ENCODE assay signal across 26 cellular contexts in the genomic region with DNA sequence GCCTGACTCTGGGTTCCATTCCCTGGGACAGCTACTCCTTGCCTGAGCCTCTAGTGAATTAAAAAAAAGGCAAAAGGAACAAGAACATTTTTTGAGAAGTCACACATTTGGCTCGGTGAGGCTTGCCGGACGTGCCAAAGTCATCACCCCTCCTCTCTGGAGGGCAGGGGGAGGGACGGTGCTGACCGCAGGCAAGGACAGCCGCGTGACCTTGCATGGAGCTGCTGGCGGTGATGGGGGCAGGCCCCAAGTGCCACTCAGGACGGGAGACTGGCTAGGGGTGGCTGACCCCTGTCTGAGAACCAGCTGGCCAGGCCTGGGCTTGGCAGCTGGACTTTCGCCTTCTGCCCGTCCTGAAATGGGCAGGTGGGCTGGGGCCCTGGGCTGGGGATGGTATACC. TPM values are rescaled to one million over a fixed set of nuclear protein-coding genes. Genes with fewer than 3 reads are reported as not detected.
DNase-seq lines count a peak whose midpoint lies in the region; ATAC-seq, FAIRE-seq and TF ChIP-seq lines count a peak whose summit lies in the region.
"Had no signal": no experiment of that assay in that cellular context is flagged by ENCODE, and none has a peak within 500 bp of the region (broad histone marks: within the 10 kb centered on the region; RNA-seq: fewer than 3 reads in every experiment).

No MANE protein-coding gene starts in this region.

- no peaks in the 10 kb centered on the region for H4K20me1 ChIP-seq in K562 (replicated peaks; ENCODE audit: control insufficient read depth, insufficient read depth, low read length)

- H3K4me3 ChIP-seq in K562 (no peak overlapping the region), ovary (no peak overlapping the region), testis (no peak overlapping the region)
- H3K4me3 ChIP-seq: esophagus muscularis mucosa, SJSA1 had no signal

- POLR2A ChIA-PET in K562 (lab: Yijun Ruan, JAX): interaction anchor here (0.5 to 0.8 kb wide), 3 partner anchors 23 to 214 kb away, joined by 3 read pairs; no protein-coding TSS in a partner anchor

- WGBS in K562 (ENCODE audit: insufficient coverage, low coverage, missing lambda C conversion rate): 90% methylated on average over 8 of the region's 11 CpGs
- WGBS in ovary, 3 donors: 23 to 39% (median 38%) methylated on average over 11 of the region's 11 CpGs
- 30 to 39% methylated on average over 9 to 11 of the region's 11 CpGs for WGBS in testis, 2 donors

- no TSS peak for BruUV-seq in K562 (replicated peaks; lab: Mats Ljungman, UMichigan)

- no peak overlapping the region for H2AFZ ChIP-seq in K562 (ENCODE audit: low read depth, low read length)

- H3K9me3 ChIP-seq in K562 (replicated peaks; ENCODE audit: control insufficient read depth, insufficient read depth, low read depth, low read length): no peaks in the 10 kb centered on the region
- no peaks in the 10 kb centered on the region for H3K9me3 ChIP-seq in ovary
- H3K9me3 ChIP-seq in testis: no peaks in the 10 kb centered on the region
- H3K9me3 ChIP-seq: esophagus muscularis mucosa, SJSA1 had no signal

- intact Hi-C loops in K562 (cut with micrococcal nuclease) (no loop called here), left ventricle myocardium superior (cut with micrococcal nuclease) (no loop called here), ovary (cut with DNase I) (no loop called here), testis (cut with DNase I; ENCODE audit: low total_unique reads) (no loop called here)

- H3K27ac ChIP-seq in K562 (ENCODE audit: extremely low read depth, low read depth, low read length) (no peak overlapping the region), ovary (peak overlapping the region in 1 of 2 donors; percentile 69), testis (peak overlapping the region in 1 of 2 donors; percentile 51)
- H3K27ac ChIP-seq: C4-2B, SJSA1 had no signal

- CTCF ChIA-PET in K562 (lab: Yijun Ruan, JAX; ENCODE audit: low intra/inter-chr PET ratio): no interaction called here

- H3K9me1 ChIP-seq in K562 (ENCODE audit: control insufficient read depth, insufficient read depth, low read length): no peaks in the 10 kb centered on the region

- in situ Hi-C loops in K562 (cut with MboI): no loop called here

- DNase-seq in K562 (ENCODE audit: extremely low read depth in 1 of 4, low spot score in 3 of 4) (no peak), left ventricle myocardium superior (peak; percentile 78), ovary (peak in 4 of 5 donors; percentile 53 to 67 (median 60)), testis (peak; percentile 75), islet precursor cell (no peak), GM19238 (ENCODE audit: insufficient read length, low spot score) (no peak), SKM-1 (lab: John Stamatoyannopoulos, UW; ENCODE audit: unreplicated experiment) (no peak)
- DNase-seq: activated CD4-positive, alpha-beta T cell treated with anti-CD3 and anti-CD28 coated beads for 48 hours; activated naive CD4-positive, alpha-beta T cell treated with Interleukin-2 at 50 U/mL for 16 hours; activated T-cell treated with anti-CD3 and anti-CD28 coated beads, Interleukin-2, amount 50 U/mL, for 48 hours; cerebellar nuclear complex; effector memory CD8-positive, alpha-beta T cell; GOT3; MM.1S; NCI-H1436; NCI-H2107; NCI-H510A; NK-92 treated with Interleukin-12 subunit alpha and Interleukin-12 subunit beta, amount 100 ng/mL, for 24 hours; T-helper 17 cell had no signal

- H3K9ac ChIP-seq in K562 (ENCODE audit: insufficient read depth in 1 of 2, low read depth in 2 of 2, low read length in 2 of 2): no peak overlapping the region; a peak in 1 of 4 replicates

- no peaks in the 10 kb centered on the region for H3K27me3 ChIP-seq in K562 (ENCODE audit: control insufficient read depth in 2 of 2, insufficient read depth in 2 of 2, low read length in 2 of 2)
- H3K27me3 ChIP-seq in ovary: no peaks in the 10 kb centered on the region
- H3K27me3 ChIP-seq in testis: no peaks in the 10 kb centered on the region
- H3K27me3 ChIP-seq: esophagus muscularis mucosa, SJSA1 had no signal

- H3K79me2 ChIP-seq in K562 (ENCODE audit: control insufficient read depth, insufficient read depth, low read length): no peaks in the 10 kb centered on the region

- no peak overlapping the region for H3K4me2 ChIP-seq in K562 (ENCODE audit: insufficient read depth, low read length)

- TF ChIP-seq RAD21 in K562 (CRISPR knock-in tag; conservative IDR thresholded peaks at IDR 0.05 in 1 of 2, IDR thresholded peaks at IDR 0.05 in 1 of 2): no peak

- peaks cover 0 to 29% of the 10 kb centered on the region in 2 experiments; a peak in 2 of 5 replicates for H3K4me1 ChIP-seq in K562 (replicated peaks in 1 of 2; ENCODE audit: control insufficient read depth in 2 of 2, insufficient read depth in 2 of 2, low read length in 2 of 2)
- no peaks in the 10 kb centered on the region for H3K4me1 ChIP-seq in ovary (ENCODE audit: insufficient read depth)
- H3K4me1 ChIP-seq in testis: peaks cover 12% of the 10 kb centered on the region
- H3K4me1 ChIP-seq: SJSA1 had no signal

- no peak for FAIRE-seq in K562 (lab: Jason Lieb, UNC)
- FAIRE-seq: D721Med had no signal

- TF ChIP-seq POLR2A in K562 (conservative IDR thresholded peaks at IDR 0.05) (no peak), ovary (IDR thresholded peaks at IDR 0.05) (no peak), testis (IDR thresholded peaks at IDR 0.05) (no peak)

- TF ChIP-seq EP300 in K562 (IDR thresholded peaks at IDR 0.05; ENCODE audit: low read length): no peak
- TF ChIP-seq EP300 in ovary (IDR thresholded peaks at IDR 0.05): no peak

- ATAC-seq in K562 (no peak), left ventricle myocardium superior (peak; percentile 72), GM18520 (IDR thresholded peaks at IDR 0.05; ENCODE audit: unreplicated experiment) (no peak)
- ATAC-seq: effector memory CD8-positive, alpha-beta T cell; T-helper 17 cell had no signal

- H3K36me3 ChIP-seq in K562 (ENCODE audit: control insufficient read depth, insufficient read depth, low read length): peaks cover 75% of the 10 kb centered on the region; the same call in 2 of the 3 replicates
- no peaks in the 10 kb centered on the region for H3K36me3 ChIP-seq in ovary
- H3K36me3 ChIP-seq in testis (ENCODE audit: low read depth, missing control alignments): no peaks in the 10 kb centered on the region

- TF ChIP-seq CTCF in K562 (IDR thresholded peaks at IDR 0.05 in 2 of 3, conservative IDR thresholded peaks at IDR 0.05 in 1 of 3; ENCODE audit: insufficient read depth in 2 of 3, low read depth in 1 of 3, low read length in 3 of 3) (no peak), ovary (IDR thresholded peaks at IDR 0.05) (no peak), testis (IDR thresholded peaks at IDR 0.05) (no peak)

RNA-seq across cellular contexts. Expression of gene MAP2K2, which starts 26.4 kb away (rescaled TPM):
- total RNA-seq in K562 (2011; cell fraction: chromatin; rRNA removed; ENCODE audit: low replicate concordance): 38.8 and 113 TPM in 2 replicates
- 81.4 and 92.0 TPM in 2 replicates for total RNA-seq in K562 (2011; cell fraction: nucleolus; rRNA removed)
- total RNA-seq in K562 (2011; cell fraction: nucleoplasm; rRNA removed): 58.5 and 81.8 TPM in 2 replicates
- total RNA-seq in K562 (2014; rRNA removed) (140 and 200 TPM in 2 replicates), K562 (2014; rRNA removed; fragmentation: Illumina TruSeq; extraction: Trizol) (58.3 and 60.9 TPM in 2 replicates), K562 (2015; rRNA removed; fragmentation: Illumina TruSeq; extraction: Trizol) (72.6 and 78.0 TPM in 2 replicates), K562 (2021) (150 and 151 TPM in 2 replicates), left ventricle myocardium superior (148 TPM), ovary (100 to 1,000 TPM in 5 of 7 donors, 10 to 100 TPM in 2; 39.9 to 130 (median 116) TPM), testis (100 to 1,000 TPM; 181 to 225 TPM)
- polyA plus RNA-seq in K562 (2011; rRNA removed) (40.4 and 41.5 TPM in 2 replicates), K562 (2014; fragmentation: Illumina TruSeq; extraction: Trizol) (41.1 and 84.5 TPM in 2 replicates), K562 (2014; fragmentation: Nextera tagmentation; extraction: Ambion mirVana) (1 to 10 TPM; 1.0 to 5.0 TPM), K562 (2014; rRNA removed) (90.7 and 97.4 TPM in 2 replicates), ovary (100 to 1,000 TPM; 108 to 136 TPM), testis (ENCODE audit: insufficient read depth, low read depth, low replicate concordance) (241 TPM)
- polyA plus RNA-seq in K562 (2011; cell fraction: cytosol; rRNA removed): 60.4 and 128 TPM in 2 replicates
- polyA plus RNA-seq in K562 (2011; cell fraction: nucleus; rRNA removed): 70.1 and 145 TPM in 2 replicates
- polyA plus RNA-seq in K562 (2012): 110 and 220 TPM in 2 replicates
- polyA minus RNA-seq in K562 (2011; rRNA and poly(A)+ RNA removed): 14.2 and 24.8 TPM in 2 replicates
- 63.5 and 95.7 TPM in 2 replicates for polyA minus RNA-seq in K562 (2011; cell fraction: cytosol; rRNA and poly(A)+ RNA removed)
- polyA minus RNA-seq in K562 (2011; cell fraction: nucleus; rRNA and poly(A)+ RNA removed): 31.5 and 34.3 TPM in 2 replicates

RNA-seq across cellular contexts. Expression of gene ZBTB7A, which starts 30.8 kb away (rescaled TPM):
- 5.4 and 20.2 TPM in 2 replicates for total RNA-seq in K562 (2011; cell fraction: chromatin; rRNA removed; ENCODE audit: low replicate concordance)
- 10.5 and 12.0 TPM in 2 replicates for total RNA-seq in K562 (2011; cell fraction: nucleolus; rRNA removed)
- total RNA-seq in K562 (2011; cell fraction: nucleoplasm; rRNA removed): 5.3 and 7.3 TPM in 2 replicates
- total RNA-seq in K562 (2014; rRNA removed): 10.2 and 13.8 TPM in 2 replicates
- total RNA-seq in K562 (2014; rRNA removed; fragmentation: Illumina TruSeq; extraction: Trizol): 1.6 and 1.8 TPM in 2 replicates
- total RNA-seq in K562 (2015; rRNA removed; fragmentation: Illumina TruSeq; extraction: Trizol): 4.6 and 4.8 TPM in 2 replicates
- 32.7 and 34.0 TPM in 2 replicates for total RNA-seq in K562 (2021)
- polyA plus RNA-seq in K562 (2011; rRNA removed): 2.0 and 2.4 TPM in 2 replicates
- 2.8 and 11.2 TPM in 2 replicates for polyA plus RNA-seq in K562 (2011; cell fraction: cytosol; rRNA removed)
- polyA plus RNA-seq in K562 (2011; cell fraction: nucleus; rRNA removed): 7.4 and 18.4 TPM in 2 replicates
- 8.9 and 10.8 TPM in 2 replicates for polyA plus RNA-seq in K562 (2012)
- polyA plus RNA-seq in K562 (2014; fragmentation: Illumina TruSeq; extraction: Trizol): 6.3 and 8.3 TPM in 2 replicates
- polyA plus RNA-seq in K562 (2014; fragmentation: Nextera tagmentation; extraction: Ambion mirVana): under 1 TPM; 0.11 to 0.27 TPM
- 10.8 and 11.6 TPM in 2 replicates for polyA plus RNA-seq in K562 (2014; rRNA removed)
- polyA minus RNA-seq in K562 (2011; rRNA and poly(A)+ RNA removed): 1.3 and 1.7 TPM in 2 replicates
- 14.2 and 20.6 TPM in 2 replicates for polyA minus RNA-seq in K562 (2011; cell fraction: cytosol; rRNA and poly(A)+ RNA removed)
- polyA minus RNA-seq in K562 (2011; cell fraction: nucleus; rRNA and poly(A)+ RNA removed): 5.4 and 5.8 TPM in 2 replicates
- total RNA-seq in left ventricle myocardium superior: 35.2 TPM
- total RNA-seq in ovary: 10 to 100 TPM; 25.0 to 56.4 (median 38.7) TPM
- polyA plus RNA-seq in ovary: 10 to 100 TPM in 1 of 2 donors, 1 to 10 TPM in 1; 9.1 to 16.8 TPM
- 10 to 100 TPM; 42.2 to 49.4 TPM for total RNA-seq in testis
- polyA plus RNA-seq in testis (ENCODE audit: insufficient read depth, low read depth, low replicate concordance): 7.5 TPM

RNA-seq across cellular contexts. Expression of gene CREB3L3, which starts 55.9 kb away (rescaled TPM):
- not detected in 2 replicates for total RNA-seq in K562 (2011; cell fraction: chromatin; rRNA removed; ENCODE audit: low replicate concordance)
- not detected in 2 replicates for total RNA-seq in K562 (2011; cell fraction: nucleolus; rRNA removed)
- not detected in 2 replicates for total RNA-seq in K562 (2011; cell fraction: nucleoplasm; rRNA removed)
- total RNA-seq in K562 (2014; rRNA removed) (not detected in 2 replicates), K562 (2014; rRNA removed; fragmentation: Illumina TruSeq; extraction: Trizol) (not detected in 2 replicates), K562 (2015; rRNA removed; fragmentation: Illumina TruSeq; extraction: Trizol) (0.11 TPM in 1 of 2 replicates, not detected in the other), K562 (2021) (0.07 TPM in 1 of 2 replicates, not detected in the other), left ventricle myocardium superior (not detected), ovary (1 to 10 TPM in 1 of 7 donors, not detected in 6; 2.7 TPM), testis (under 1 TPM; 0.56 to 0.63 TPM)
- polyA plus RNA-seq in K562 (2011; rRNA removed) (0.03 TPM in 1 of 2 replicates, not detected in the other), K562 (2014; fragmentation: Illumina TruSeq; extraction: Trizol) (0.06 TPM in 1 of 2 replicates, not detected in the other), K562 (2014; fragmentation: Nextera tagmentation; extraction: Ambion mirVana) (not detected), K562 (2014; rRNA removed) (0.38 TPM in 1 of 2 replicates, not detected in the other), ovary (1 to 10 TPM in 1 of 2 donors, under 1 TPM in 1; 0.22 to 1.0 TPM), testis (ENCODE audit: insufficient read depth, low read depth, low replicate concordance) (0.36 TPM)
- polyA plus RNA-seq in K562 (2011; cell fraction: cytosol; rRNA removed): not detected in 2 replicates
- not detected in 2 replicates for polyA plus RNA-seq in K562 (2011; cell fraction: nucleus; rRNA removed)
- polyA plus RNA-seq in K562 (2012): 0.08 and 0.17 TPM in 2 replicates
- polyA minus RNA-seq in K562 (2011; rRNA and poly(A)+ RNA removed): not detected in 2 replicates
- polyA minus RNA-seq in K562 (2011; cell fraction: cytosol; rRNA and poly(A)+ RNA removed): not detected in 2 replicates
- polyA minus RNA-seq in K562 (2011; cell fraction: nucleus; rRNA and poly(A)+ RNA removed): not detected in 2 replicates
- total RNA-seq: esophagus muscularis mucosa, SJSA1 had no signal
- polyA plus RNA-seq: AG04450, neural cell had no signal

Comparison
In these comparisons a context has a peak if more than half of its experiments do, and no peak if none do; other contexts are left out.
1. DNase-seq: peak in left ventricle myocardium superior (single experiment), ovary (4 of 5) and testis (single experiment); none in K562 (0 of 4), islet precursor cell (single experiment), GM19238 (single experiment) and SKM-1 (single experiment).